In genomic region chr1:48556161-48556850, GRCh38 we compare ENCODE assay signal across 26 cellular contexts.
DNase-seq lines count a peak whose midpoint lies in the region; ATAC-seq, FAIRE-seq and TF ChIP-seq lines count a peak whose summit lies in the region.
"Had no signal": no experiment of that assay in that cellular context is flagged by ENCODE, and none has a peak within 500 bp of the region (broad histone marks: within the 10 kb centered on the region; RNA-seq: fewer than 3 reads in every experiment).

No MANE protein-coding gene starts in this region.

- no peaks in the 10 kb centered on the region for H3K9me3 Mint-ChIP-seq in stimulated activated naive CD8-positive, alpha-beta T cell treated with anti-CD3 and anti-CD28 coated beads, Interleukin-15, amount 100 ng/mL, for 72 hours
- H3K9me3 Mint-ChIP-seq: CD4-positive, CD25-positive, alpha-beta regulatory T cell; H9 had no signal

- H3K4me1 Mint-ChIP-seq in stimulated activated naive CD8-positive, alpha-beta T cell treated with anti-CD3 and anti-CD28 coated beads, Interleukin-15, amount 100 ng/mL, for 72 hours: no peaks in the 10 kb centered on the region
- H3K4me1 Mint-ChIP-seq: CD4-positive, CD25-positive, alpha-beta regulatory T cell; H9 had no signal

- DNase-seq in MG63 (peak; percentile 89), bronchial epithelial cell (ENCODE audit: low read depth) (peak; percentile 54), kidney glomerular epithelial cell (lab: John Stamatoyannopoulos, UW) (peak; percentile 2), NCI-H146 treated with DMSO at 0.1 percent for 48 hours (lab: John Stamatoyannopoulos, UW; ENCODE audit: unreplicated experiment) (no peak)
- DNase-seq in stimulated activated naive CD8-positive, alpha-beta T cell treated with anti-CD3 and anti-CD28 coated beads, Interleukin-15, amount 100 ng/mL, for 72 hours: no peak
- DNase-seq: CD4-positive, CD25-positive, alpha-beta regulatory T cell; GM23248; H9; HFFc6; IMR-90; KG1; MM.1S; NCI-H1694; NCI-H2029 treated with DMSO at 0.1 percent for 48 hours; NCI-H446 treated with DMSO at 0.1 percent for 48 hours; NCI-H526; NK-92 treated with Interleukin-12 subunit alpha and Interleukin-12 subunit beta, amount 100 ng/mL, for 24 hours; PC-9; Right ventricle myocardium superior had no signal

- no peak overlapping the region for H3K4me3 Mint-ChIP-seq in stimulated activated naive CD8-positive, alpha-beta T cell treated with anti-CD3 and anti-CD28 coated beads, Interleukin-15, amount 100 ng/mL, for 72 hours
- H3K4me3 Mint-ChIP-seq: CD4-positive, CD25-positive, alpha-beta regulatory T cell; H9; HFFc6 had no signal

- H3K36me3 ChIP-seq in MG63 (no peaks in the 10 kb centered on the region), bronchial epithelial cell (ENCODE audit: control insufficient read depth, insufficient read depth, low read length) (no peaks in the 10 kb centered on the region), skeletal muscle tissue (ENCODE audit: control insufficient read depth in 3 of 3, insufficient read depth in 3 of 3, low read length in 3 of 3) (no peaks in the 10 kb centered on the region)
- H3K36me3 ChIP-seq: BLaER1, SJSA1 had no signal

- H3K4me3 ChIP-seq in MG63 (no peak overlapping the region), bronchial epithelial cell (ENCODE audit: low read depth, low read length) (no peak overlapping the region), skeletal muscle tissue (ENCODE audit: low read length in 3 of 3) (no peak overlapping the region)
- H3K4me3 ChIP-seq: BLaER1, GM23248, PC-9, SJSA1 had no signal

- H3K27me3 ChIP-seq in MG63 (no peaks in the 10 kb centered on the region), bronchial epithelial cell (ENCODE audit: control insufficient read depth, insufficient read depth, low read length) (no peaks in the 10 kb centered on the region), skeletal muscle tissue (ENCODE audit: control insufficient read depth in 3 of 3, insufficient read depth in 3 of 3, low read length in 3 of 3) (no peaks in the 10 kb centered on the region)
- H3K27me3 ChIP-seq: BLaER1, SJSA1 had no signal

- H3K27me3 Mint-ChIP-seq in stimulated activated naive CD8-positive, alpha-beta T cell treated with anti-CD3 and anti-CD28 coated beads, Interleukin-15, amount 100 ng/mL, for 72 hours: peaks cover 13% of the 10 kb centered on the region
- H3K27me3 Mint-ChIP-seq: CD4-positive, CD25-positive, alpha-beta regulatory T cell had no signal

- no peak for FAIRE-seq in bronchial epithelial cell (lab: Jason Lieb, UNC)
- FAIRE-seq: A204.1, D721Med, G401.6 had no signal

- TF ChIP-seq CTCF in bronchial epithelial cell (IDR thresholded peaks at IDR 0.05; ENCODE audit: insufficient read depth, low read length, severe bottlenecking): no peak

- H3K27ac Mint-ChIP-seq in stimulated activated naive CD8-positive, alpha-beta T cell treated with anti-CD3 and anti-CD28 coated beads, Interleukin-15, amount 100 ng/mL, for 72 hours: no peak overlapping the region
- H3K27ac Mint-ChIP-seq: CD4-positive, CD25-positive, alpha-beta regulatory T cell; H9; HFFc6 had no signal

- peaks cover 3 to 23% (median 22%) of the 10 kb centered on the region in 3 donors for H3K4me1 ChIP-seq in skeletal muscle tissue (ENCODE audit: control insufficient read depth in 3 of 3, insufficient read depth in 3 of 3, low read length in 3 of 3)
- H3K4me1 ChIP-seq: BLaER1, SJSA1 had no signal

- peak overlapping the region; percentile 9 for H3K27ac ChIP-seq in skeletal muscle tissue (ENCODE audit: low read depth, low read length)
- H3K27ac ChIP-seq: BLaER1, GM23248, PC-9, SJSA1 had no signal

- no peak overlapping the region for H3K9ac ChIP-seq in skeletal muscle tissue (ENCODE audit: low read depth in 1 of 3, low read length in 3 of 3)
- H3K9ac ChIP-seq: BLaER1, GM23248 had no signal

- ATAC-seq in HG03045 (IDR thresholded peaks at IDR 0.05; ENCODE audit: unreplicated experiment): no peak
- no peak for ATAC-seq in stimulated activated naive CD8-positive, alpha-beta T cell treated with anti-CD3 and anti-CD28 coated beads, Interleukin-15, amount 100 ng/mL, for 72 hours

- no peaks in the 10 kb centered on the region for H3K9me3 ChIP-seq in MG63
- no peaks in the 10 kb centered on the region for H3K9me3 ChIP-seq in skeletal muscle tissue (ENCODE audit: control insufficient read depth in 3 of 3, low read length in 3 of 3)
- H3K9me3 ChIP-seq: BLaER1, SJSA1 had no signal

Comparison
In these comparisons a context has a peak if more than half of its experiments do, and no peak if none do; other contexts are left out.
1. DNase-seq: peak in MG63 (single experiment), bronchial epithelial cell (single experiment) and kidney glomerular epithelial cell (single experiment); none in NCI-H146 treated with DMSO at 0.1 percent for 48 hours (single experiment) and stimulated activated naive CD8-positive, alpha-beta T cell treated with anti-CD3 and anti-CD28 coated beads, Interleukin-15, amount 100 ng/mL, for 72 hours (0 of 2).